Comparison of ENCODE assay signal across 12 cellular contexts in genomic region chr1:227273557-227273956, GRCh38. TPM values are rescaled to one million over a fixed set of nuclear protein-coding genes. Genes with fewer than 3 reads are reported as not detected.
DNase-seq lines count a peak whose midpoint lies in the region; TF ChIP-seq lines count a peak whose summit lies in the region.
"Had no signal": no experiment of that assay in that cellular context is flagged by ENCODE, and none has a peak within 500 bp of the region (broad histone marks: within the 10 kb centered on the region; RNA-seq: fewer than 3 reads in every experiment).

No MANE protein-coding gene starts in this region.

- DNase-seq in HT1080 (ENCODE audit: low read depth) (peak; percentile 2), erythroblast (lab: John Stamatoyannopoulos, UW) (peak; percentile 41 to 52), myocyte (ENCODE audit: low read depth) (peak; percentile 21), middle frontal gyrus (ENCODE audit: extremely low spot score, low spot score) (no peak), vagina (ENCODE audit: extremely low spot score in 2 of 2) (no peak), activated gamma-delta T cell treated with Interleukin-2 at 50 U/mL for 16 hours (no peak)
- DNase-seq: activated CD8-positive, alpha-beta memory T cell treated with anti-CD3 and anti-CD28 coated beads, Interleukin-2, amount 10 ng/mL, durations not matched to agents 7 days and 5 days; amygdala; NCI-H526; right cardiac atrium had no signal

- no peaks in the 10 kb centered on the region for H3K27me3 ChIP-seq in vagina
- H3K27me3 ChIP-seq: tibial nerve had no signal

- H3K36me3 ChIP-seq in vagina = no peaks in the 10 kb centered on the region

- TF ChIP-seq POLR2A in erythroblast (IDR thresholded peaks at IDR 0.05; ENCODE audit: low read length) = no peak
- TF ChIP-seq POLR2A in vagina (IDR thresholded peaks at IDR 0.05) = no peak

- no peak for TF ChIP-seq CTCF in vagina (IDR thresholded peaks at IDR 0.05)

- H3K9me3 ChIP-seq in vagina = no peaks in the 10 kb centered on the region

- intact Hi-C loops in vagina (cut with DNase I) = no loop called here

- H3K4me3 ChIP-seq in vagina = no peak overlapping the region
- H3K4me3 ChIP-seq: tibial nerve had no signal

- no peak overlapping the region for H3K27ac ChIP-seq in vagina
- H3K27ac ChIP-seq: tibial nerve had no signal

- H3K4me1 ChIP-seq in vagina = peaks cover 8% of the 10 kb centered on the region

TF ChIP-seq in PFSK-1, 5 proteins besides CTCF, POLR2A, EP300 and RAD21:
- TF ChIP-seq TAF1 (IDR thresholded peaks at IDR 0.05; ENCODE audit: borderline replicate concordance, insufficient read depth, low read length) (no peak), REST (IDR thresholded peaks at IDR 0.05; ENCODE audit: insufficient read depth in 1 of 2, low read depth in 2 of 2, low read length in 2 of 2) (peak; percentile 82 to 94)

RNA-seq across cellular contexts. Expression of gene CDC42BPA, which starts 44.7 kb away (rescaled TPM):
- total RNA-seq in HT1080 (2014; rRNA removed; shearing (Covaris generic)) = 14.2 and 14.6 TPM in 2 replicates
- polyA plus RNA-seq in HT1080 (2015; cell fraction: cytosol; rRNA removed) = 13.3 and 19.3 TPM in 2 replicates
- polyA plus RNA-seq in HT1080 (2015; cell fraction: nucleus; rRNA removed) = 22.1 and 22.8 TPM in 2 replicates
- 10.8 TPM for polyA plus RNA-seq in PFSK-1 (2012; ENCODE audit: insufficient read length, low read depth)
- total RNA-seq in myocyte (37.0 and 54.3 TPM in 2 replicates), vagina (42.7 TPM)
- polyA plus RNA-seq in myocyte (2012) = 16.0 TPM

Comparison
In these comparisons a context has a peak if more than half of its experiments do, and no peak if none do; other contexts are left out.
1. DNase-seq: peak in HT1080 (single experiment), erythroblast (2 of 2) and myocyte (single experiment); none in middle frontal gyrus (single experiment), vagina (0 of 2) and activated gamma-delta T cell treated with Interleukin-2 at 50 U/mL for 16 hours (single experiment).